Comparison of ENCODE assay signal across 10 cellular contexts in genomic region chr11:124174001-124174400, GRCh38. TPM values are rescaled to one million over a fixed set of nuclear protein-coding genes. Genes with fewer than 3 reads are reported as not detected.
DNase-seq lines count a peak whose midpoint lies in the region; ATAC-seq and TF ChIP-seq lines count a peak whose summit lies in the region.
"Had no signal": no experiment of that assay in that cellular context is flagged by ENCODE, and none has a peak within 500 bp of the region (broad histone marks: within the 10 kb centered on the region; RNA-seq: fewer than 3 reads in every experiment).

No MANE protein-coding gene starts in this region.

- ATAC-seq in foreskin keratinocyte (peak; percentile 99), HG02798 (IDR thresholded peaks at IDR 0.05; ENCODE audit: poor library complexity, unreplicated experiment) (no peak), HG02938 (IDR thresholded peaks at IDR 0.05; ENCODE audit: unreplicated experiment) (no peak), HG02763 (IDR thresholded peaks at IDR 0.05; ENCODE audit: unreplicated experiment) (no peak)

- H3K4me1 ChIP-seq in NT2/D1 (ENCODE audit: insufficient read depth, insufficient read length) (no peaks in the 10 kb centered on the region), foreskin keratinocyte (no peaks in the 10 kb centered on the region)

- H3K4me3 ChIP-seq in NT2/D1 (ENCODE audit: insufficient read length, low read depth), result no peak overlapping the region
- H3K4me3 ChIP-seq: BLaER1 treated with 17β-estradiol and CSF1 and Interleukin-3, amounts not matched to agents 10 nM and 100 nM had no signal

- no peak overlapping the region for H3K27ac ChIP-seq in foreskin keratinocyte
- H3K27ac ChIP-seq: BLaER1 treated with 17β-estradiol and CSF1 and Interleukin-3, amounts not matched to agents 10 nM and 100 nM had no signal

- H3K27me3 ChIP-seq in NT2/D1 (ENCODE audit: insufficient read depth, insufficient read length) (no peaks in the 10 kb centered on the region), foreskin keratinocyte (no peaks in the 10 kb centered on the region)
- H3K27me3 ChIP-seq: BLaER1 treated with 17β-estradiol and CSF1 and Interleukin-3, amounts not matched to agents 10 nM and 100 nM had no signal

- H3K9me3 ChIP-seq in NT2/D1 (ENCODE audit: insufficient read depth, low read length), result no peaks in the 10 kb centered on the region

- H3K36me3 ChIP-seq in NT2/D1 (ENCODE audit: insufficient read depth, insufficient read length, low read length), result no peaks in the 10 kb centered on the region
- H3K36me3 ChIP-seq: BLaER1 treated with 17β-estradiol and CSF1 and Interleukin-3, amounts not matched to agents 10 nM and 100 nM had no signal

- peak; percentile 23 for DNase-seq in NOMO-1 treated with DMSO at 0.1 percent for 48 hours (lab: John Stamatoyannopoulos, UW; ENCODE audit: unreplicated experiment)
- DNase-seq in NOMO-1 treated with dmso at 0.1 percent for 144 hours (lab: John Stamatoyannopoulos, UW; ENCODE audit: unreplicated experiment), result no peak
- peak; percentile 78 for DNase-seq in NT2/D1 (ENCODE audit: low read depth, low spot score)
- DNase-seq in foreskin keratinocyte, result peak; percentile 28 to 68
- DNase-seq in superior temporal gyrus (ENCODE audit: extremely low spot score), result peak; percentile 67
- DNase-seq: small intestine had no signal

- no peak overlapping the region for H3K9ac ChIP-seq in NT2/D1 (ENCODE audit: insufficient read length, low read depth)
- H3K9ac ChIP-seq: BLaER1 treated with 17β-estradiol and CSF1 and Interleukin-3, amounts not matched to agents 10 nM and 100 nM had no signal

- no peak for TF ChIP-seq CTCF in foreskin keratinocyte (conservative IDR thresholded peaks at IDR 0.05)

RNA-seq across cellular contexts. Expression of gene OR10D3, which starts 9.1 kb away (rescaled TPM):
- total RNA-seq in foreskin keratinocyte, result not detected in 2 replicates
- not detected in 2 replicates for polyA plus RNA-seq in foreskin keratinocyte
- polyA plus RNA-seq: small intestine had no signal

RNA-seq across cellular contexts. Expression of gene VWA5A, which starts 58.8 kb away (rescaled TPM):
- 14.3 and 20.0 TPM in 2 replicates for total RNA-seq in foreskin keratinocyte
- polyA plus RNA-seq in foreskin keratinocyte, result 10.1 and 12.5 TPM in 2 replicates
